ENCODE assay signal across 8 cellular contexts in the genomic region with DNA sequence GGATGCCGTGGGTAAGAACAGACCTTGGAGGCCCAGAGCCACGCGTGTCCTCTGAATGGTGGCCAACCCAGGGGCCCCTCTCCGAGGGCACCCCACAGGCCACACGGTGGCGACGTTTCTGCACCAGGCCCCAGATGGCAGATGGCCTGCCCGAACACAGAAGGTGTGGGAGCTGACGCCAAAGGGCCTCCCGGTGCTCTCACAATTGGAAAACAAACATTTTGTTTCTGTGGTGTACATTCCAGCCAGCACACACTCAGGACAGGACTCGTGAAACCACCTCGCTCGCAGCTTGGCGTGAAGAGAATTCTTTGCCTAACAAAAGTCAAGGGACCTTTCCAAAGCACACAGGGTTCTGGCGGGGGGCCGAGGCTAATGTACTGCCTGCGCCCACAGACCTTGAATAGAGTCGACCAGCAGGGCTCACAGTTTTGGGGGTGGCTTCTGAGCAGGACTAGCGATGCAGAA.
A peak's percentile ranks its signal among the peaks of the same experiment; 100 is the strongest.
DNase-seq lines count a peak whose midpoint lies in the region; ATAC-seq and TF ChIP-seq lines count a peak whose summit lies in the region.

No MANE protein-coding gene starts in this region.

- ATAC-seq in DND-41 (ENCODE audit: insufficient read depth, low read depth) (no peak), GM18868 (IDR thresholded peaks at IDR 0.05; ENCODE audit: unreplicated experiment) (no peak), GM19035 (IDR thresholded peaks at IDR 0.05; ENCODE audit: unreplicated experiment) (no peak)

- CTCF ChIA-PET in MCF 10A (lab: Yijun Ruan, JAX) = interaction anchor here (0.8 kb wide), 1 partner anchor 101 kb away, joined by 3 read pairs; no protein-coding TSS in a partner anchor

- no peak overlapping the region for H2AFZ ChIP-seq in DND-41 (ENCODE audit: low read depth, low read length)

- TF ChIP-seq RAD21 in liver (IDR thresholded peaks at IDR 0.05) = peak; percentile 75 to 90

- H3K4me3 ChIP-seq in DND-41 (ENCODE audit: low read depth in 1 of 2, low read length in 2 of 2) (no peak overlapping the region), liver (ENCODE audit: low read depth in 1 of 3, low read length in 3 of 3) (no peak overlapping the region)

- intact Hi-C loops in MCF 10A (cut with micrococcal nuclease) = loop anchor here (1.0 kb wide), 1 partner anchor 109 kb away; no protein-coding TSS in a partner anchor

- no peaks in the 10 kb centered on the region for H3K9me3 Mint-ChIP-seq in MCF 10A (ENCODE audit: unreplicated experiment)
- no peaks in the 10 kb centered on the region for H3K9me3 Mint-ChIP-seq in type B pancreatic cell

- H3K4me3 Mint-ChIP-seq in MCF 10A (ENCODE audit: unreplicated experiment) = no peak overlapping the region
- no peak overlapping the region for H3K4me3 Mint-ChIP-seq in type B pancreatic cell

- no peaks in the 10 kb centered on the region for H3K27me3 Mint-ChIP-seq in MCF 10A (ENCODE audit: insufficient read depth, unreplicated experiment)
- H3K27me3 Mint-ChIP-seq in type B pancreatic cell = no peaks in the 10 kb centered on the region

- H3K36me3 Mint-ChIP-seq in MCF 10A (ENCODE audit: insufficient read depth, unreplicated experiment) = peaks cover 11% of the 10 kb centered on the region
- peaks cover 11% of the 10 kb centered on the region for H3K36me3 Mint-ChIP-seq in type B pancreatic cell

- H3K9me3 ChIP-seq in DND-41 (ENCODE audit: insufficient read depth, low read length, severe bottlenecking) = peaks cover 2% of the 10 kb centered on the region
- H3K9me3 ChIP-seq in liver (ENCODE audit: control insufficient read depth in 4 of 4, low read length in 3 of 4) = no peaks in the 10 kb centered on the region

- H3K27ac ChIP-seq in DND-41 (ENCODE audit: low read length) (peak overlapping the region; percentile 95), liver (ENCODE audit: low read depth in 1 of 2, low read length in 2 of 2) (peak overlapping the region in 1 of 2 donors; percentile 15)

- peaks cover 100% of the 10 kb centered on the region for H3K79me2 ChIP-seq in DND-41 (ENCODE audit: insufficient read depth, low read length)

- POLR2A ChIA-PET in MCF 10A (lab: Yijun Ruan, JAX) = no interaction called here

- H3K4me2 ChIP-seq in DND-41 (ENCODE audit: insufficient read depth, low read length) = no peak overlapping the region

- WGBS in liver = 33% methylated on average over 19 of the region's 19 CpGs

- H3K27ac Mint-ChIP-seq in MCF 10A (ENCODE audit: low read depth, unreplicated experiment) (peak overlapping the region; percentile 93), type B pancreatic cell (no peak overlapping the region)

- peak overlapping the region; percentile 16 for H3K9ac ChIP-seq in DND-41 (ENCODE audit: low read depth, low read length)
- no peak overlapping the region for H3K9ac ChIP-seq in liver (ENCODE audit: low read depth in 1 of 2, low read length in 2 of 2)

- H3K4me1 Mint-ChIP-seq in MCF 10A (ENCODE audit: insufficient read depth, unreplicated experiment) (peaks cover 18% of the 10 kb centered on the region), type B pancreatic cell (ENCODE audit: unreplicated experiment) (peaks cover 12% of the 10 kb centered on the region)

- H3K36me3 ChIP-seq in DND-41 (ENCODE audit: insufficient read depth, low read length) (peaks cover 54% of the 10 kb centered on the region), liver (ENCODE audit: control insufficient read depth in 4 of 4, insufficient read depth in 3 of 4, low read depth in 1 of 4, low read length in 3 of 4) (peaks cover 0 to 1% (median 0%) of the 10 kb centered on the region in 4 donors)

- peak; percentile 55 for TF ChIP-seq CTCF in DND-41 (IDR thresholded peaks at IDR 0.05; ENCODE audit: borderline replicate concordance, extremely low read depth, low read length, poor library complexity, severe bottlenecking)
- peak; percentile 38 for TF ChIP-seq CTCF in MCF 10A (IDR thresholded peaks at IDR 0.05; ENCODE audit: unreplicated experiment)
- TF ChIP-seq CTCF in liver (IDR thresholded peaks at IDR 0.05; ENCODE audit: low read depth, low read length, missing input control) = peak; percentile 54
- TF ChIP-seq CTCF in type B pancreatic cell (conservative IDR thresholded peaks at IDR 0.05) = peak; percentile 45

- peaks cover 82% of the 10 kb centered on the region for H3K4me1 ChIP-seq in DND-41 (ENCODE audit: insufficient read depth, low read length)
- peaks cover 3 to 24% (median 13%) of the 10 kb centered on the region in 4 donors for H3K4me1 ChIP-seq in liver (ENCODE audit: control insufficient read depth in 4 of 4, insufficient read depth in 4 of 4, low read length in 3 of 4)

- no peaks in the 10 kb centered on the region for H3K27me3 ChIP-seq in DND-41 (ENCODE audit: insufficient read depth, low read length, poor library complexity)
- no peaks in the 10 kb centered on the region for H3K27me3 ChIP-seq in liver (ENCODE audit: control insufficient read depth in 4 of 4, insufficient read depth in 4 of 4, low read length in 3 of 4)

- H4K20me1 ChIP-seq in DND-41 (ENCODE audit: insufficient read depth, low read length) = no peaks in the 10 kb centered on the region

- DNase-seq in DND-41 (peak; percentile 41), NCI-H2171 treated with DMSO at 0.1 percent for 48 hours (lab: John Stamatoyannopoulos, UW) (peak; percentile 65), MCF 10A (ENCODE audit: unreplicated experiment) (peak; percentile 22), type B pancreatic cell (ENCODE audit: extremely low spot score, unreplicated experiment) (no peak), occipital lobe (lab: John Stamatoyannopoulos, UW) (no peak)

- no TSS peak for BruUV-seq in MCF 10A (replicated peaks; lab: Mats Ljungman, UMichigan)

TF ChIP-seq in liver, 16 proteins besides CTCF, POLR2A, EP300 and RAD21:
- TF ChIP-seq HNF4A (conservative IDR thresholded peaks at IDR 0.05) (peak in 1 of 2 donors; percentile 75), FOXA1 (IDR thresholded peaks at IDR 0.05) (no peak), YY1 (IDR thresholded peaks at IDR 0.05) (no peak), GABPA (IDR thresholded peaks at IDR 0.05 in 1 of 2, conservative IDR thresholded peaks at IDR 0.05 in 1 of 2) (no peak), RXRA (IDR thresholded peaks at IDR 0.05) (peak in 1 of 2 donors; percentile 87), SP1 (IDR thresholded peaks at IDR 0.05) (no peak), JUND (IDR thresholded peaks at IDR 0.05) (peak in 1 of 2 donors; percentile 63), EGR1 (IDR thresholded peaks at IDR 0.05; ENCODE audit: low read depth in 2 of 2) (peak in 1 of 2 donors; percentile 47), TAF1 (conservative IDR thresholded peaks at IDR 0.05) (no peak), NR2F2 (IDR thresholded peaks at IDR 0.05) (no peak), HNF4G (IDR thresholded peaks at IDR 0.05) (no peak), FOXA2 (IDR thresholded peaks at IDR 0.05) (peak; percentile 70)
- TF ChIP-seq, protein P1, sequence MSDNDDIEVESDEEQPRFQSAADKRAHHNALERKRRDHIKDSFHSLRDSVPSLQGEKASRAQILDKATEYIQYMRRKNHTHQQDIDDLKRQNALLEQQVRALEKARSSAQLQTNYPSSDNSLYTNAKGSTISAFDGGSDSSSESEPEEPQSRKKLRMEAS (IDR thresholded peaks at IDR 0.05) = no peak
- TF ChIP-seq, protein P2, sequence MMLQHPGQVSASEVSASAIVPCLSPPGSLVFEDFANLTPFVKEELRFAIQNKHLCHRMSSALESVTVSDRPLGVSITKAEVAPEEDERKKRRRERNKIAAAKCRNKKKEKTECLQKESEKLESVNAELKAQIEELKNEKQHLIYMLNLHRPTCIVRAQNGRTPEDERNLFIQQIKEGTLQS (IDR thresholded peaks at IDR 0.05) = no peak
- TF ChIP-seq, protein P3, sequence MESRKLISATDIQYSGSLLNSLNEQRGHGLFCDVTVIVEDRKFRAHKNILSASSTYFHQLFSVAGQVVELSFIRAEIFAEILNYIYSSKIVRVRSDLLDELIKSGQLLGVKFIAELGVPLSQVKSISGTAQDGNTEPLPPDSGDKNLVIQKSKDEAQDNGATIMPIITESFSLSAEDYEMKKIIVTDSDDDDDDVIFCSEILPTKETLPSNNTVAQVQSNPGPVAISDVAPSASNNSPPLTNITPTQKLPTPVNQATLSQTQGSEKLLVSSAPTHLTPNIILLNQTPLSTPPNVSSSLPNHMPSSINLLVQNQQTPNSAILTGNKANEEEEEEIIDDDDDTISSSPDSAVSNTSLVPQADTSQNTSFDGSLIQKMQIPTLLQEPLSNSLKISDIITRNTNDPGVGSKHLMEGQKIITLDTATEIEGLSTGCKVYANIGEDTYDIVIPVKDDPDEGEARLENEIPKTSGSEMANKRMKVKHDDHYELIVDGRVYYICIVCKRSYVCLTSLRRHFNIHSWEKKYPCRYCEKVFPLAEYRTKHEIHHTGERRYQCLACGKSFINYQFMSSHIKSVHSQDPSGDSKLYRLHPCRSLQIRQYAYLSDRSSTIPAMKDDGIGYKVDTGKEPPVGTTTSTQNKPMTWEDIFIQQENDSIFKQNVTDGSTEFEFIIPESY (IDR thresholded peaks at IDR 0.05) = no peak
- TF ChIP-seq, protein P4, sequence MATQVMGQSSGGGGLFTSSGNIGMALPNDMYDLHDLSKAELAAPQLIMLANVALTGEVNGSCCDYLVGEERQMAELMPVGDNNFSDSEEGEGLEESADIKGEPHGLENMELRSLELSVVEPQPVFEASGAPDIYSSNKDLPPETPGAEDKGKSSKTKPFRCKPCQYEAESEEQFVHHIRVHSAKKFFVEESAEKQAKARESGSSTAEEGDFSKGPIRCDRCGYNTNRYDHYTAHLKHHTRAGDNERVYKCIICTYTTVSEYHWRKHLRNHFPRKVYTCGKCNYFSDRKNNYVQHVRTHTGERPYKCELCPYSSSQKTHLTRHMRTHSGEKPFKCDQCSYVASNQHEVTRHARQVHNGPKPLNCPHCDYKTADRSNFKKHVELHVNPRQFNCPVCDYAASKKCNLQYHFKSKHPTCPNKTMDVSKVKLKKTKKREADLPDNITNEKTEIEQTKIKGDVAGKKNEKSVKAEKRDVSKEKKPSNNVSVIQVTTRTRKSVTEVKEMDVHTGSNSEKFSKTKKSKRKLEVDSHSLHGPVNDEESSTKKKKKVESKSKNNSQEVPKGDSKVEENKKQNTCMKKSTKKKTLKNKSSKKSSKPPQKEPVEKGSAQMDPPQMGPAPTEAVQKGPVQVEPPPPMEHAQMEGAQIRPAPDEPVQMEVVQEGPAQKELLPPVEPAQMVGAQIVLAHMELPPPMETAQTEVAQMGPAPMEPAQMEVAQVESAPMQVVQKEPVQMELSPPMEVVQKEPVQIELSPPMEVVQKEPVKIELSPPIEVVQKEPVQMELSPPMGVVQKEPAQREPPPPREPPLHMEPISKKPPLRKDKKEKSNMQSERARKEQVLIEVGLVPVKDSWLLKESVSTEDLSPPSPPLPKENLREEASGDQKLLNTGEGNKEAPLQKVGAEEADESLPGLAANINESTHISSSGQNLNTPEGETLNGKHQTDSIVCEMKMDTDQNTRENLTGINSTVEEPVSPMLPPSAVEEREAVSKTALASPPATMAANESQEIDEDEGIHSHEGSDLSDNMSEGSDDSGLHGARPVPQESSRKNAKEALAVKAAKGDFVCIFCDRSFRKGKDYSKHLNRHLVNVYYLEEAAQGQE (IDR thresholded peaks at IDR 0.05) = peak; percentile 61

Comparison
In these comparisons a context has a peak if more than half of its experiments do, and no peak if none do; other contexts are left out.
1. DNase-seq: peak in DND-41 (single experiment), NCI-H2171 treated with DMSO at 0.1 percent for 48 hours (single experiment) and MCF 10A (single experiment); none in type B pancreatic cell (single experiment) and occipital lobe (single experiment).
2. Peak in every context shown above with its lines, with median percentiles within 50 percentile points of each other: CTCF ChIP-seq.